8 cellular contexts compared by ENCODE assay signal in genomic region chr9:98192503-98193335, GRCh38. TPM values are rescaled to one million over a fixed set of nuclear protein-coding genes. Genes with fewer than 3 reads are reported as not detected.
DNase-seq lines count a peak whose midpoint lies in the region; ATAC-seq lines count a peak whose summit lies in the region.

Gene CORO2A (minus strand): TSS chr9:98192637. CDS start chr9:98157660, 34,977 bp downstream.

- H3K4me2 ChIP-seq in mesenchymal stem cell (ENCODE audit: low read length, poor library complexity, severe bottlenecking): peak within 1 kb of the TSS; percentile 79

- peak within 1 kb of the TSS; percentile 77 for H3K9ac ChIP-seq in mesenchymal stem cell (ENCODE audit: low read length)

- peaks cover 0 to 5% of the 10 kb centered on the region in 2 experiments for H3K36me3 ChIP-seq in mesenchymal stem cell (ENCODE audit: control insufficient read depth in 1 of 2, insufficient read depth in 2 of 2, low read depth in 1 of 2, low read length in 2 of 2)

- peak within 1 kb of the TSS in 1 of 2 experiments; percentile 54 for H2BK12ac ChIP-seq in mesenchymal stem cell (ENCODE audit: low read length in 2 of 2)

- H2BK5ac ChIP-seq in mesenchymal stem cell (ENCODE audit: low read depth, low read length, poor library complexity, severe bottlenecking): no peak within 1 kb of the TSS

- peak within 1 kb of the TSS in 1 of 2 experiments; percentile 53 for H3K14ac ChIP-seq in mesenchymal stem cell (ENCODE audit: low read length in 2 of 2)

- no peaks in the 10 kb centered on the region for H3K9me3 Mint-ChIP-seq in effector memory CD8-positive, alpha-beta T cell

- H3K18ac ChIP-seq in mesenchymal stem cell (ENCODE audit: low read depth in 1 of 2, low read length in 2 of 2): peak within 1 kb of the TSS; percentile 5 to 46

- H4K8ac ChIP-seq in mesenchymal stem cell (ENCODE audit: low read length): peak within 1 kb of the TSS; percentile 80

- peak within 1 kb of the TSS; percentile 69 to 84 for H3K4me3 ChIP-seq in mesenchymal stem cell (ENCODE audit: insufficient read depth in 1 of 2, low read depth in 1 of 2, low read length in 2 of 2)

- no peak within 1 kb of the TSS for H3K27ac ChIP-seq in mesenchymal stem cell (ENCODE audit: low read length, poor library complexity, severe bottlenecking)

- peaks cover 28 to 31% of the 10 kb centered on the region in 2 donors for H3K4me1 Mint-ChIP-seq in effector memory CD8-positive, alpha-beta T cell (ENCODE audit: low read depth in 2 of 2)

- H3K36me3 Mint-ChIP-seq in effector memory CD8-positive, alpha-beta T cell (ENCODE audit: insufficient read depth): peaks cover 7% of the 10 kb centered on the region

- H3K4ac ChIP-seq in mesenchymal stem cell (ENCODE audit: low read depth in 1 of 2, low read length in 2 of 2): peak within 1 kb of the TSS in 1 of 2 experiments; percentile 29

- H3K27ac Mint-ChIP-seq in effector memory CD8-positive, alpha-beta T cell: peak within 1 kb of the TSS; percentile 79 to 81

- no peaks in the 10 kb centered on the region for H3K27me3 Mint-ChIP-seq in effector memory CD8-positive, alpha-beta T cell

- H2AFZ ChIP-seq in mesenchymal stem cell (ENCODE audit: low read depth, low read length): peak within 1 kb of the TSS; percentile 66

- peak within 1 kb of the TSS; percentile 60 for H2BK15ac ChIP-seq in mesenchymal stem cell (ENCODE audit: low read depth, poor library complexity, severe bottlenecking)

- H3K27me3 ChIP-seq in mesenchymal stem cell (ENCODE audit: control insufficient read depth in 1 of 2, insufficient read depth in 1 of 2, low read length in 2 of 2): peaks cover 5 to 27% of the 10 kb centered on the region in 2 experiments

- H3K79me1 ChIP-seq in mesenchymal stem cell (replicated peaks; ENCODE audit: low read length, poor library complexity, severe bottlenecking): no peaks in the 10 kb centered on the region

- H4K91ac ChIP-seq in mesenchymal stem cell (ENCODE audit: low read length): peak within 1 kb of the TSS; percentile 24

- peaks cover 10% of the 10 kb centered on the region for H3K4me1 ChIP-seq in mesenchymal stem cell (ENCODE audit: control insufficient read depth, insufficient read depth, low read depth, low read length)

- ATAC-seq in GM18502 (IDR thresholded peaks at IDR 0.05; ENCODE audit: poor library complexity, unreplicated experiment) (peak; percentile 78), HG03342 (IDR thresholded peaks at IDR 0.05; ENCODE audit: unreplicated experiment) (peak; percentile 50)
- peak; percentile 83 for ATAC-seq in effector memory CD8-positive, alpha-beta T cell (replicated peaks)

- H2BK120ac ChIP-seq in mesenchymal stem cell (ENCODE audit: low read depth, low read length): peak within 1 kb of the TSS; percentile 27

- H2AK5ac ChIP-seq in mesenchymal stem cell (ENCODE audit: low read length, severe bottlenecking): no peak within 1 kb of the TSS

- no peaks in the 10 kb centered on the region for H3K9me3 ChIP-seq in mesenchymal stem cell (ENCODE audit: control insufficient read depth, low read length)

- under 1% methylated on average over 78 of the region's 95 CpGs for WGBS in mesenchymal stem cell

- DNase-seq in 8988T: peak; percentile 89
- DNase-seq in NCI-H748 (lab: John Stamatoyannopoulos, UW; ENCODE audit: unreplicated experiment): peak; percentile 88
- DNase-seq in activated CD8-positive, alpha-beta memory T cell treated with anti-CD3 and anti-CD28 coated beads for 24 hours: peak; percentile 83
- peak; percentile 53 to 73 (median 71) for DNase-seq in effector memory CD8-positive, alpha-beta T cell
- peak; percentile 80 for DNase-seq in mesenchymal stem cell
- DNase-seq in stimulated activated CD8-positive, alpha-beta memory T cell treated with anti-CD3 and anti-CD28 coated beads, Interleukin-12 subunit alpha, Interleukin-12 subunit beta, amount 100 ng/mL, for 24 hours (ENCODE audit: extremely low read depth): peak; percentile 31

- peak within 1 kb of the TSS; percentile 84 to 85 for H3K4me3 Mint-ChIP-seq in effector memory CD8-positive, alpha-beta T cell

- peak within 1 kb of the TSS in 1 of 2 experiments; percentile 54 for H3K23ac ChIP-seq in mesenchymal stem cell (ENCODE audit: low read length in 2 of 2)

RNA-seq across cellular contexts. Expression of gene CORO2A, which starts in this region (rescaled TPM):
- polyA plus RNA-seq in mesenchymal stem cell (2013, experiment 1 of 2): 2.3 TPM
- 2.3 TPM for polyA plus RNA-seq in mesenchymal stem cell (2013, experiment 2 of 2)

Comparison
In these comparisons a context has a peak if more than half of its experiments do, and no peak if none do; other contexts are left out.
1. DNase-seq: peak in every context shown above with its lines; median percentile 89 in 8988T; 88 in NCI-H748; 83 in activated CD8-positive, alpha-beta memory T cell treated with anti-CD3 and anti-CD28 coated beads for 24 hours; 80 in mesenchymal stem cell; 71 in effector memory CD8-positive, alpha-beta T cell; 31 in stimulated activated CD8-positive, alpha-beta memory T cell treated with anti-CD3 and anti-CD28 coated beads, Interleukin-12 subunit alpha, Interleukin-12 subunit beta, amount 100 ng/mL, for 24 hours.